Comparison of ENCODE assay signal across 8 cellular contexts in genomic region chr15:89399390-89400120, GRCh38.
A peak's percentile ranks its signal among the peaks of the same experiment; 100 is the strongest.
DNase-seq lines count a peak whose midpoint lies in the region; ATAC-seq and TF ChIP-seq lines count a peak whose summit lies in the region.

No MANE protein-coding gene starts in this region.

- peaks cover 0 to 31% (median 16%) of the 10 kb centered on the region in 3 donors for H3K4me1 ChIP-seq in gastroesophageal sphincter

- H3K9me3 ChIP-seq in gastroesophageal sphincter = no peaks in the 10 kb centered on the region

- TF ChIP-seq CTCF in HFF-Myc (IDR thresholded peaks at IDR 0.05; ENCODE audit: low read depth, low read length, missing control alignments) (peak; percentile 66), gastroesophageal sphincter (IDR thresholded peaks at IDR 0.05) (peak in 2 of 4 experiments; percentile 27 to 65)

- no peak for TF ChIP-seq EP300 in gastroesophageal sphincter (IDR thresholded peaks at IDR 0.05)

- DNase-seq in activated T-cell treated with anti-CD3 and anti-CD28 coated beads, Interleukin-2, amount 50 U/mL, for 1 hour = peak; percentile 31
- DNase-seq in activated T-cell treated with anti-CD3 and anti-CD28 coated beads for 4 hours (no peak), HFF-Myc (ENCODE audit: extremely low read depth, low read depth) (no peak), NCI-H1694 (lab: John Stamatoyannopoulos, UW) (peak; percentile 59), putamen (ENCODE audit: low spot score) (peak; percentile 36)
- peak; percentile 65 for DNase-seq in activated CD8-positive, alpha-beta memory T cell treated with anti-CD3 and anti-CD28 coated beads, Interleukin-2, amount 50 U/mL, for 48 hours
- DNase-seq in activated effector memory CD4-positive, alpha-beta T cell treated with Interleukin-2 at 50 U/mL for 16 hours = no peak

- WGBS in gastroesophageal sphincter (ENCODE audit: low coverage in 1 of 2), 2 donors = 0% methylated on average over 20 of the region's 64 CpGs; no CpG with 5 or more reads in 1 of the 2 donors

- H3K36me3 ChIP-seq in gastroesophageal sphincter = no peaks in the 10 kb centered on the region

- no peak for TF ChIP-seq POLR2A in gastroesophageal sphincter (IDR thresholded peaks at IDR 0.05)

- peak; percentile 31 for ATAC-seq in gastroesophageal sphincter

- peaks cover 100% of the 10 kb centered on the region for H3K27me3 ChIP-seq in gastroesophageal sphincter

- H3K4me3 ChIP-seq in HFF-Myc (replicated peaks; ENCODE audit: low read depth, low read length) = peak overlapping the region; percentile 18; the same call in 1 of the 2 replicates
- peak overlapping the region; percentile 1 to 49 for H3K4me3 ChIP-seq in gastroesophageal sphincter

- peak overlapping the region in 3 of 4 donors; percentile 49 to 89 (median 84) for H3K27ac ChIP-seq in gastroesophageal sphincter

Comparison
In these comparisons a context has a peak if more than half of its experiments do, and no peak if none do; other contexts are left out.
1. DNase-seq: peak in activated T-cell treated with anti-CD3 and anti-CD28 coated beads, Interleukin-2, amount 50 U/mL, for 1 hour (single experiment), NCI-H1694 (single experiment), activated CD8-positive, alpha-beta memory T cell treated with anti-CD3 and anti-CD28 coated beads, Interleukin-2, amount 50 U/mL, for 48 hours (single experiment) and putamen (single experiment); none in activated T-cell treated with anti-CD3 and anti-CD28 coated beads for 4 hours (single experiment), HFF-Myc (single experiment) and activated effector memory CD4-positive, alpha-beta T cell treated with Interleukin-2 at 50 U/mL for 16 hours (single experiment).